Comparison of ENCODE assay signal across 10 cellular contexts in the genomic region with DNA sequence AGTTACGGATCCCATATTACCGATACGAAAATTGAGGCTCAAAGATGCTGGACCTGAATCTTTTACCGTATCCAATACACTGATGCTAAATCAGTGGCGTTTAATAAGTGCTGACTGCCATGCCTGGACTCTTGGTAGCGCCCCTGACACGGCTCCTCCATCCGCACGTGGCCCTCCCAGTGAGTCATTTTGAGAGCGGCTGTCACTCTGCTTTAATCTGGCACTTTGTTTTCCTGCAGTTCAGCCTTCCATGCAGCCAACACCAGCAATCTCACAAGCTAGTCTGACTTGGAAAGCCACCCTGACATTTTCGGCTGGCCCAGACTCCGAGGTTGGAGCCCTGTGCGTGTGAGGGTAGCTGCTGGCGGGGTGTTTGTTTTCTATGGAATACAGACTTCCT.
DNase-seq lines count a peak whose midpoint lies in the region; ATAC-seq and TF ChIP-seq lines count a peak whose summit lies in the region.
"Had no signal": no experiment of that assay in that cellular context is flagged by ENCODE, and none has a peak within 500 bp of the region (broad histone marks: within the 10 kb centered on the region; RNA-seq: fewer than 3 reads in every experiment).

No MANE protein-coding gene starts in this region.

- TF ChIP-seq CTCF in foreskin fibroblast (IDR thresholded peaks at IDR 0.05; ENCODE audit: low read depth, low read length) (no peak), nephron (IDR thresholded peaks at IDR 0.05; ENCODE audit: unreplicated experiment in 3 of 3) (no peak)

- DNase-seq in AG08395 (ENCODE audit: low spot score) = peak; percentile 77
- DNase-seq in NCI-H2227 treated with DMSO at 0.1 percent for 48 hours (lab: John Stamatoyannopoulos, UW) = peak; percentile 14
- peak; percentile 77 to 85 for DNase-seq in foreskin fibroblast
- no peak for DNase-seq in NCI-H345 treated with DMSO at 0.1 percent for 48 hours (lab: John Stamatoyannopoulos, UW; ENCODE audit: unreplicated experiment)
- no peak for DNase-seq in NCI-H2107 treated with DMSO at 0.1 percent for 48 hours (lab: John Stamatoyannopoulos, UW; ENCODE audit: unreplicated experiment)
- no peak for DNase-seq in NCI-H774 (lab: John Stamatoyannopoulos, UW)
- DNase-seq: NCI-H345, T-helper 2 cell had no signal

- peaks cover 62% of the 10 kb centered on the region for H3K4me1 Mint-ChIP-seq in nephron

- ATAC-seq in GM18517 (IDR thresholded peaks at IDR 0.05; ENCODE audit: unreplicated experiment) = no peak

- H3K27me3 Mint-ChIP-seq in nephron (ENCODE audit: low read depth) = peaks cover 7% of the 10 kb centered on the region

- H3K36me3 Mint-ChIP-seq in nephron (ENCODE audit: low read depth) = no peaks in the 10 kb centered on the region

- no peak overlapping the region for H3K4me3 ChIP-seq in foreskin fibroblast (ENCODE audit: low read depth in 1 of 2, low read length in 2 of 2)

- no peak overlapping the region for H3K4me3 Mint-ChIP-seq in nephron

- H3K27ac Mint-ChIP-seq in nephron = peak overlapping the region; percentile 74 to 88 (median 83)

- no peaks in the 10 kb centered on the region for H3K9me3 Mint-ChIP-seq in nephron

Comparison
In these comparisons a context has a peak if more than half of its experiments do, and no peak if none do; other contexts are left out.
1. DNase-seq: peak in AG08395 (single experiment), NCI-H2227 treated with DMSO at 0.1 percent for 48 hours (single experiment) and foreskin fibroblast (2 of 2); none in NCI-H345 treated with DMSO at 0.1 percent for 48 hours (single experiment), NCI-H2107 treated with DMSO at 0.1 percent for 48 hours (single experiment) and NCI-H774 (single experiment).